Comparison of ENCODE assay signal across 1 cellular context in the genomic region with DNA sequence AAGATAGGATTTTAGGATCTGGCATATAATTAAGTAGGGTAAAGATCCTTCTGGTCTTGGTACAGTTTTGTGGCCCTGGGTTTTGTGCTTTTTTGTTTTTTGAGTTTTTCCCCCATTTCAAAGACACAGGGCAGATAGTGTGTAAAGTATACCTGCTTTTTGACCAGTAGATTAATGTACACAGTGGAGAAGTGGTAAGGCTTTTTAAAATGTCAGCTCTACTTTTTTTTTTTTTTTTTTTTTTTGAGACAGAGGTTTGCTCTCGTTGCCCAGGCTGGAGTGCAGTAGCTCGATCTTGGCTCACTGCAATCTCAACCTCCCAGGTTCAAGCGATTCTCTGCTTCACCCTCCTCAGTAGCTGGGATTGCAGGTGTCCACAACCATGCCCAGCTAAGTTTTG.
TF ChIP-seq lines count a peak whose summit lies in the region.

No MANE protein-coding gene starts in this region.

TF ChIP-seq in IMR-90, 13 proteins besides CTCF, POLR2A, EP300 and RAD21:
- no peak for TF ChIP-seq MXI1 (IDR thresholded peaks at IDR 0.05; ENCODE audit: borderline replicate concordance, low read depth, low read length)
- no peak for TF ChIP-seq RCOR1 (IDR thresholded peaks at IDR 0.05; ENCODE audit: insufficient replicate concordance, low read length)
- TF ChIP-seq CHD1 (IDR thresholded peaks at IDR 0.05; ENCODE audit: low read depth, low read length): no peak
- no peak for TF ChIP-seq BHLHE40 (IDR thresholded peaks at IDR 0.05; ENCODE audit: low read depth, low read length)
- TF ChIP-seq SMC3 (IDR thresholded peaks at IDR 0.05; ENCODE audit: low read depth, low read length): no peak
- TF ChIP-seq CEBPB (IDR thresholded peaks at IDR 0.05; ENCODE audit: low read depth, low read length): no peak
- TF ChIP-seq, protein P1, sequence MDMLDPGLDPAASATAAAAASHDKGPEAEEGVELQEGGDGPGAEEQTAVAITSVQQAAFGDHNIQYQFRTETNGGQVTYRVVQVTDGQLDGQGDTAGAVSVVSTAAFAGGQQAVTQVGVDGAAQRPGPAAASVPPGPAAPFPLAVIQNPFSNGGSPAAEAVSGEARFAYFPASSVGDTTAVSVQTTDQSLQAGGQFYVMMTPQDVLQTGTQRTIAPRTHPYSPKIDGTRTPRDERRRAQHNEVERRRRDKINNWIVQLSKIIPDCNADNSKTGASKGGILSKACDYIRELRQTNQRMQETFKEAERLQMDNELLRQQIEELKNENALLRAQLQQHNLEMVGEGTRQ (IDR thresholded peaks at IDR 0.05; ENCODE audit: low read depth, low read length): no peak
- no peak for TF ChIP-seq MAFK (IDR thresholded peaks at IDR 0.05; ENCODE audit: low read depth, low read length)
- no peak for TF ChIP-seq FOS (IDR thresholded peaks at IDR 0.05; ENCODE audit: low read depth, low read length)
- TF ChIP-seq MAZ (IDR thresholded peaks at IDR 0.05; ENCODE audit: borderline replicate concordance, low read depth, low read length): no peak
- no peak for TF ChIP-seq RFX5 (IDR thresholded peaks at IDR 0.05; ENCODE audit: low read depth, low read length)
- no peak for TF ChIP-seq NFE2L2 (IDR thresholded peaks at IDR 0.05; ENCODE audit: low read depth, low read length)
- TF ChIP-seq, protein P2, sequence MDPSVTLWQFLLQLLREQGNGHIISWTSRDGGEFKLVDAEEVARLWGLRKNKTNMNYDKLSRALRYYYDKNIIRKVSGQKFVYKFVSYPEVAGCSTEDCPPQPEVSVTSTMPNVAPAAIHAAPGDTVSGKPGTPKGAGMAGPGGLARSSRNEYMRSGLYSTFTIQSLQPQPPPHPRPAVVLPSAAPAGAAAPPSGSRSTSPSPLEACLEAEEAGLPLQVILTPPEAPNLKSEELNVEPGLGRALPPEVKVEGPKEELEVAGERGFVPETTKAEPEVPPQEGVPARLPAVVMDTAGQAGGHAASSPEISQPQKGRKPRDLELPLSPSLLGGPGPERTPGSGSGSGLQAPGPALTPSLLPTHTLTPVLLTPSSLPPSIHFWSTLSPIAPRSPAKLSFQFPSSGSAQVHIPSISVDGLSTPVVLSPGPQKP (IDR thresholded peaks at IDR 0.05; ENCODE audit: borderline replicate concordance, low read depth, low read length): no peak
TF ChIP-seq in IMR-90: peak in this region for 0.
